8 cellular contexts compared by ENCODE assay signal in the genomic region with DNA sequence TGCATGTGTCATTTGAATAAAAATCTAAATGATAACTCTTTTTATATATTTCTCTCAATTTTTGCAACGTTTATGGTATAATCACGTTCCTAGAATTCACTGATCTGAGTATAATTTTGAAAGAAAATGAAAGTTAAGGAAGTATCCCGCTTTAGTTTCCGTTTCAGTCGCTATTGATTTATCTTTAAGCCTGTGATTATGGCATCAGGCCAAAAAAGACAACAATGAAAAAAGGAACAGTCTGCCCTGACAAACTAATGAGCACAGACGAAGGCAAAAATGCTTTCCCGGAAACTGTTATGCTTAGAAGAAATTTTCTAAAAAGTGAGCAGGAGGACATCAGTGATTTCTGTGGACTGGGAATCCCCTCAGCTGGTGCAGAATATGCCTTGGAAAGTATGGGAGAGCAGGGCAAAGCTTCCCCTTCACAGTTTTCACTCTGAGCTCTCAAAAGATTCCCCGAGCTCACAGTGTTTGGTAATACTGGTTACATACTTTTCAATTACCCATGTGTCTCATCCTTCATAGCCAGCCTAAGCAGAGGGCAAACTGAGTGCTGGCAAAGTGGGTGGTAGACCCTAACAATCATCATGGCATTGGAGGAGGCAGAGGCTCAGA. TPM values are rescaled to one million over a fixed set of nuclear protein-coding genes. Genes with fewer than 3 reads are reported as not detected.
A peak's percentile ranks its signal among the peaks of the same experiment; 100 is the strongest.
DNase-seq lines count a peak whose midpoint lies in the region; ATAC-seq and TF ChIP-seq lines count a peak whose summit lies in the region.

No MANE protein-coding gene starts in this region.

- no peaks in the 10 kb centered on the region for H4K20me1 ChIP-seq in mammary epithelial cell (ENCODE audit: insufficient read depth, low read length)

- CTCF ChIA-PET in mammary epithelial cell (lab: Charles Lee; ENCODE audit: low non-redundant PET): no interaction called here

- H3K9ac ChIP-seq in mammary epithelial cell (ENCODE audit: insufficient read depth, low read length) (no peak overlapping the region), mucosa of stomach (ENCODE audit: low read length) (no peak overlapping the region)

- dilution Hi-C loops in mammary epithelial cell (cut with HindIII; ENCODE audit: low sequenced_read_pairs): no loop called here

- H3K79me2 ChIP-seq in mammary epithelial cell (ENCODE audit: insufficient read depth, low read length): no peaks in the 10 kb centered on the region

- intact Hi-C loops in mammary epithelial cell (cut with micrococcal nuclease): no loop called here

- BruUV-seq in mammary epithelial cell (replicated peaks; lab: Mats Ljungman, UMichigan): no TSS peak

- WGBS in mammary epithelial cell (ENCODE audit: low coverage, missing lambda C conversion rate): 8% methylated on average over 8 of the region's 8 CpGs

- H3K4me3 ChIP-seq in mammary epithelial cell (replicated peaks in 1 of 3; ENCODE audit: insufficient read depth in 1 of 3, low read depth in 2 of 3, low read length in 3 of 3) (peak overlapping the region in 1 of 3 experiments; percentile 31), mucosa of stomach (ENCODE audit: low read length) (peak overlapping the region; percentile 1)

- peak overlapping the region; percentile 72 for H3K4me2 ChIP-seq in mammary epithelial cell (ENCODE audit: insufficient read depth, low read depth, low read length)

- H2AFZ ChIP-seq in mammary epithelial cell (ENCODE audit: low read depth, low read length): peak overlapping the region; percentile 78

- no peaks in the 10 kb centered on the region for H3K36me3 ChIP-seq in mammary epithelial cell (ENCODE audit: insufficient read depth, low read length)
- no peaks in the 10 kb centered on the region for H3K36me3 ChIP-seq in mucosa of stomach (ENCODE audit: control insufficient read depth, insufficient read depth, low read length)

- in situ Hi-C loops in mammary epithelial cell (cut with MboI; ENCODE audit: low sequenced_read_pairs in 2 of 2): no loop called here

- TF ChIP-seq CTCF in mammary epithelial cell (conservative IDR thresholded peaks at IDR 0.05 in 1 of 2, IDR thresholded peaks at IDR 0.05 in 1 of 2; ENCODE audit: extremely low read depth in 1 of 2, insufficient read depth in 1 of 2, low read depth in 1 of 2, low read length in 2 of 2): no peak

- H3K4me1 ChIP-seq in mammary epithelial cell (ENCODE audit: insufficient read depth, low read length) (peaks cover 2% of the 10 kb centered on the region), mucosa of stomach (ENCODE audit: control insufficient read depth, insufficient read depth, low read length) (no peaks in the 10 kb centered on the region)

- H3K27ac ChIP-seq in mammary epithelial cell (ENCODE audit: insufficient read depth, low read depth, low read length): no peak overlapping the region

- no peak for ATAC-seq in HG03280 (IDR thresholded peaks at IDR 0.05; ENCODE audit: unreplicated experiment)
- no peak for ATAC-seq in GM21381 (IDR thresholded peaks at IDR 0.05; ENCODE audit: unreplicated experiment)

- H3K27me3 ChIP-seq in mammary epithelial cell (ENCODE audit: insufficient read depth, low read length) (no peaks in the 10 kb centered on the region), mucosa of stomach (ENCODE audit: control insufficient read depth, insufficient read depth, low read length) (no peaks in the 10 kb centered on the region)

- H3K9me3 ChIP-seq in mammary epithelial cell (replicated peaks; ENCODE audit: insufficient read depth, low read length) (no peaks in the 10 kb centered on the region), mucosa of stomach (ENCODE audit: control insufficient read depth, low read length) (no peaks in the 10 kb centered on the region)

- peak; percentile 26 for DNase-seq in D341Med (ENCODE audit: low spot score)
- DNase-seq in NCI-H345 (lab: John Stamatoyannopoulos, UW): peak; percentile 38
- DNase-seq in mammary epithelial cell: peak; percentile 20
- DNase-seq in HuH-7.5 (ENCODE audit: low spot score): no peak
- DNase-seq in cerebellar cortex (ENCODE audit: low spot score): no peak

RNA-seq across cellular contexts. Expression of a gene that starts 5.1 kb away (rescaled TPM):
- 1 to 10 TPM in 1 of 2 donors, not detected in 1; 1.3 TPM for total RNA-seq in mammary epithelial cell
- polyA plus RNA-seq in mammary epithelial cell: 0.10 TPM
- polyA minus RNA-seq in mammary epithelial cell: not detected

RNA-seq across cellular contexts. Expression of a gene that starts 7.5 kb away (rescaled TPM):
- under 1 TPM in 1 of 2 donors, not detected in 1; 0.99 TPM for total RNA-seq in mammary epithelial cell
- 0.06 TPM for polyA plus RNA-seq in mammary epithelial cell
- not detected for polyA minus RNA-seq in mammary epithelial cell

RNA-seq across cellular contexts. Expression of a gene that starts 21.0 kb away (rescaled TPM):
- not detected for total RNA-seq in mammary epithelial cell
- not detected for polyA plus RNA-seq in mammary epithelial cell
- polyA minus RNA-seq in mammary epithelial cell: not detected

RNA-seq across cellular contexts. Expression of a gene that starts 37.6 kb away (rescaled TPM):
- 10 to 100 TPM; 43.3 to 48.9 TPM for total RNA-seq in mammary epithelial cell
- 17.1 TPM for polyA plus RNA-seq in mammary epithelial cell
- 19.4 TPM for polyA minus RNA-seq in mammary epithelial cell

RNA-seq across cellular contexts. Expression of a gene that starts 46.2 kb away (rescaled TPM):
- total RNA-seq in mammary epithelial cell: not detected
- 0.24 TPM for polyA plus RNA-seq in mammary epithelial cell
- polyA minus RNA-seq in mammary epithelial cell: not detected

Comparison
In these comparisons a context has a peak if more than half of its experiments do, and no peak if none do; other contexts are left out.
1. DNase-seq: peak in D341Med (single experiment), NCI-H345 (single experiment) and mammary epithelial cell (single experiment); none in HuH-7.5 (single experiment) and cerebellar cortex (single experiment).